ENCODE assay signal across 8 cellular contexts in genomic region chr12:118135788-118136558, GRCh38.
DNase-seq lines count a peak whose midpoint lies in the region; ATAC-seq lines count a peak whose summit lies in the region.

Gene PEBP1 (plus strand): TSS chr12:118136124. CDS start chr12:118136210, 86 bp downstream.

- H3K4me3 Mint-ChIP-seq in memory B cell = peak within 1 kb of the TSS; percentile 97

- DNase-seq in CMK (ENCODE audit: low read depth) (peak; percentile 81), HPDE6-E6E7 (ENCODE audit: extremely low spot score) (peak; percentile 95), NOMO-1 (lab: John Stamatoyannopoulos, UW; ENCODE audit: unreplicated experiment in 2 of 2) (peak; percentile 91 to 96), memory B cell (ENCODE audit: low spot score in 2 of 2) (peak; percentile 84 to 88)
- DNase-seq in activated CD8-positive, alpha-beta memory T cell treated with anti-CD3 and anti-CD28 coated beads for 4 hours (ENCODE audit: low read depth in 2 of 2) = peak; percentile 83 to 84
- peak; percentile 81 to 89 (median 88) for DNase-seq in effector memory CD4-positive, alpha-beta T cell
- peak; percentile 87 for DNase-seq in stimulated activated CD8-positive, alpha-beta memory T cell treated with anti-CD3 and anti-CD28 coated beads, Interleukin-12 subunit alpha, Interleukin-12 subunit beta, amount 100 ng/mL, for 1 hour (ENCODE audit: low read depth)

- peaks cover 12% of the 10 kb centered on the region for H3K36me3 Mint-ChIP-seq in memory B cell

- H3K27me3 Mint-ChIP-seq in memory B cell = no peaks in the 10 kb centered on the region

- H3K36me3 ChIP-seq in effector memory CD4-positive, alpha-beta T cell (ENCODE audit: control insufficient read depth, insufficient read depth, low read length) = peaks cover 14% of the 10 kb centered on the region

- H3K27ac Mint-ChIP-seq in memory B cell = peak within 1 kb of the TSS; percentile 87

- peak within 1 kb of the TSS; percentile 84 for H3K4me3 ChIP-seq in effector memory CD4-positive, alpha-beta T cell (ENCODE audit: insufficient read depth, low read depth, low read length, poor library complexity, severe bottlenecking)

- peak within 1 kb of the TSS; percentile 76 for H3K27ac ChIP-seq in effector memory CD4-positive, alpha-beta T cell (ENCODE audit: insufficient read depth, low read length, poor library complexity, severe bottlenecking)

- no peaks in the 10 kb centered on the region for H3K9me3 Mint-ChIP-seq in memory B cell

- ATAC-seq in GM19463 (IDR thresholded peaks at IDR 0.05; ENCODE audit: unreplicated experiment) (peak; percentile 97), memory B cell (ENCODE audit: low read depth) (peak; percentile 99)

- no peaks in the 10 kb centered on the region for H3K9me3 ChIP-seq in effector memory CD4-positive, alpha-beta T cell (ENCODE audit: control insufficient read depth, low read length)

- peaks cover 13% of the 10 kb centered on the region for H3K4me1 ChIP-seq in effector memory CD4-positive, alpha-beta T cell (ENCODE audit: control insufficient read depth, insufficient read depth, low read length, poor library complexity, severe bottlenecking)

- peaks cover 21% of the 10 kb centered on the region for H3K4me1 Mint-ChIP-seq in memory B cell

- H3K27me3 ChIP-seq in effector memory CD4-positive, alpha-beta T cell (replicated peaks; ENCODE audit: control insufficient read depth, insufficient read depth, low read length, poor library complexity, severe bottlenecking) = no peaks in the 10 kb centered on the region

Comparison
In these comparisons a context has a peak if more than half of its experiments do, and no peak if none do; other contexts are left out.
1. Peak in every context shown above with its lines: DNase-seq, ATAC-seq, H3K4me3 ChIP-seq and H3K27ac ChIP-seq.